Comparison of ENCODE assay signal across 24 cellular contexts in the genomic region with DNA sequence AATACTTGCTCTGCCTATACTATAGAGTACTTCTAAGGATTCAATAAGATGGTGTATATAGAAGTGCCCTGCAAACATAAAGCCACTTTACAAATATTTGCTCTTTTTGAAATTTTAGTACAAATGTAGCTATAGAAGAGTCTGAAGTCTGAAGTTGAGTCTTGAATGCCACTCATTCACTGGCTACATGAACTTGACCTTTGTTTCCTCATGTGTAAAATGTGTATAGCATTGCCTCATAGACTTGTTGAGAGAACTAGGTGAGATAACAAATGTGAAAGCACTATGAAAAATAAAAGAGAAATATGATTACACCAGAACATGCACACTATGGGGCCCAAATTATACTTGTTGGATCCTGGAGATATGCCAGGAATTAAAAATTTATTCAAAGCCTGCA.
"Had no signal": no experiment of that assay in that cellular context is flagged by ENCODE, and none has a peak within 500 bp of the region (broad histone marks: within the 10 kb centered on the region; RNA-seq: fewer than 3 reads in every experiment).

No MANE protein-coding gene starts in this region.

- ATAC-seq: body of pancreas, K562, T-cell had no signal

- H3K27me3 ChIP-seq: ascending aorta, body of pancreas had no signal

- H3K4me3 Mint-ChIP-seq: activated CD4-positive, alpha-beta memory T cell treated with anti-CD3 and anti-CD28 coated beads for 36 hours; activated CD4-positive, alpha-beta T cell treated with anti-CD3 and anti-CD28 coated beads, Interleukin-2, amount 10 ng/mL, durations not matched to agents 7 days and 5 days; activated naive CD4-positive, alpha-beta T cell treated with anti-CD3 and anti-CD28 coated beads, Interleukin-2, amount 50 U/mL, for 24 hours; T-cell had no signal

- H3K4me1 ChIP-seq: body of pancreas had no signal

- H3K9me3 ChIP-seq: ascending aorta, body of pancreas had no signal

- H3K4me3 ChIP-seq: ascending aorta, body of pancreas, K562, PC-9 had no signal

- H3K4me1 Mint-ChIP-seq: activated CD4-positive, alpha-beta T cell treated with anti-CD3 and anti-CD28 coated beads, Interleukin-2, amount 10 ng/mL, durations not matched to agents 7 days and 5 days; activated naive CD4-positive, alpha-beta T cell treated with anti-CD3 and anti-CD28 coated beads, Interleukin-2, amount 50 U/mL, for 24 hours; T-cell had no signal

- H3K27ac Mint-ChIP-seq: activated CD4-positive, alpha-beta memory T cell treated with anti-CD3 and anti-CD28 coated beads for 36 hours; activated CD4-positive, alpha-beta T cell treated with anti-CD3 and anti-CD28 coated beads, Interleukin-2, amount 10 ng/mL, durations not matched to agents 7 days and 5 days; activated naive CD4-positive, alpha-beta T cell treated with anti-CD3 and anti-CD28 coated beads, Interleukin-2, amount 50 U/mL, for 24 hours; T-cell had no signal

- H3K27ac ChIP-seq: body of pancreas, PC-9 had no signal

- H3K36me3 ChIP-seq: ascending aorta had no signal

- H3K9me3 Mint-ChIP-seq: activated CD4-positive, alpha-beta memory T cell treated with anti-CD3 and anti-CD28 coated beads for 36 hours; activated CD4-positive, alpha-beta T cell treated with anti-CD3 and anti-CD28 coated beads, Interleukin-2, amount 10 ng/mL, durations not matched to agents 7 days and 5 days; activated naive CD4-positive, alpha-beta T cell treated with anti-CD3 and anti-CD28 coated beads, Interleukin-2, amount 50 U/mL, for 24 hours; T-cell had no signal

- H3K36me3 Mint-ChIP-seq: activated CD4-positive, alpha-beta memory T cell treated with anti-CD3 and anti-CD28 coated beads for 36 hours; activated naive CD4-positive, alpha-beta T cell treated with anti-CD3 and anti-CD28 coated beads, Interleukin-2, amount 50 U/mL, for 24 hours; T-cell had no signal

- DNase-seq: activated CD4-positive, alpha-beta memory T cell treated with anti-CD3 and anti-CD28 coated beads for 36 hours; activated CD4-positive, alpha-beta T cell treated with anti-CD3 and anti-CD28 coated beads, Interleukin-2, amount 10 ng/mL, durations not matched to agents 7 days and 5 days; activated CD4-positive, CD25-positive, alpha-beta regulatory T cell; activated effector memory CD4-positive, alpha-beta T cell treated with Interleukin-2 at 50 U/mL for 16 hours; activated naive CD4-positive, alpha-beta T cell; activated T-cell treated with anti-CD3 and anti-CD28 coated beads for 4 hours; amniotic stem cell; body of pancreas; central memory CD4-positive, alpha-beta T cell; Karpas-422; MM.1S; NCI-H1105; NCI-H1436; NCI-H1694 treated with DMSO at 0.1 percent for 48 hours; NCI-H2029 treated with DMSO at 0.1 percent for 48 hours; NCI-H510A treated with DMSO at 0.1 percent for 48 hours; PC-9; SHP77 treated with DMSO at 0.1 percent for 48 hours; T-cell; T-helper 2 cell; T1000 had no signal
